Comparison of ENCODE assay signal across 19 cellular contexts in the genomic region with DNA sequence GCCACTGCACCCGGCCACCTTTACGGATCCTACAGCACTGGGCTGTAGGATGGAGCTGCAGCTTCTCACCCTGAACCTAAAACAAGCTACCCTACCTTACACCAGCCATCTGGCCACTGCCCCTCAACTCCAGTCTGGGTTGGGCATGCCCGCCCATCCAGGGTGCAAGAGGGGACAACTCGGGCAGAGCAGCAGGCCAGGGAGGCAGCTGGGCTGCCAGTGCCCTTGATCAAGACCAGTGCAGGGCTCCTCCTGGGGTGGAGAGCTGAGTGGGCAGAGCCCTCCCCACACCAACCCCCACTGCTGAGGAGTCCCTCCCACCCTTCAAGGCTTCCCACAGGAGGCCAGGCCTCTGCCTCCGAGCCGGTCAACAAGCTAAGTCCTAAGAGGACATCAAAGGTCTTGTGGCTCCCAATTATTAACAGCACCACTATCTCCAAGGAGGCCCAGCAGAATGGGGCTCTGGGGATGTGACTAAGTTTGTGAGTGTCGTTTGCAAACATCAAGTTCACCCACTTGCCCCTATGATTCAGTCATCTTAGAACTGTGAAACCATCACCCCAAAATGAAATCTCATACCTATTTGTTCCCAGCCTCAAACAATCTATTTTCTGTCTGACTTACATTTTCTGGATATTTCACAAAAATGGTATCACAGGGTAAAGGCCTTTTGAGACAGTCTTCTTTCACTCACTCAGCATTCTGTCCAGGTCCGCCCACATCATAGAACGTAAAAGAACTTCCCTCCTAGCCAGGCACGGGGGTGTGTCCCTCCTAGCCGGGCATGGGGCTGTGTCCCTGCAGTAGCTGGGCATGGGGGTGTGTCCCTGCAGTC. TPM values are rescaled to one million over a fixed set of nuclear protein-coding genes. Genes with fewer than 3 reads are reported as not detected.
DNase-seq lines count a peak whose midpoint lies in the region; ATAC-seq lines count a peak whose summit lies in the region.
"Had no signal": no experiment of that assay in that cellular context is flagged by ENCODE, and none has a peak within 500 bp of the region (broad histone marks: within the 10 kb centered on the region; RNA-seq: fewer than 3 reads in every experiment).

No MANE protein-coding gene starts in this region.

- H3K4me1 Mint-ChIP-seq in central memory CD8-positive, alpha-beta T cell: no peaks in the 10 kb centered on the region
- H3K4me1 Mint-ChIP-seq: activated naive CD8-positive, alpha-beta T cell treated with anti-CD3 and anti-CD28 coated beads, Interleukin-2, amount 10 ng/mL, durations not matched to agents 7 days and 5 days had no signal

- H3K36me3 ChIP-seq in H7 (replicated peaks; ENCODE audit: control insufficient read depth, insufficient read depth, low read length): peaks cover 31% of the 10 kb centered on the region

- H3K4me3 Mint-ChIP-seq in central memory CD8-positive, alpha-beta T cell: no peak overlapping the region
- H3K4me3 Mint-ChIP-seq: activated naive CD8-positive, alpha-beta T cell treated with anti-CD3 and anti-CD28 coated beads, Interleukin-2, amount 10 ng/mL, durations not matched to agents 7 days and 5 days; stimulated activated naive CD8-positive, alpha-beta T cell treated with anti-CD3 and anti-CD28 coated beads, Interleukin-15, Interleukin-2, amounts not matched to agents 100 ng/mL and 50 ng/mL, for 24 hours had no signal

- no peaks in the 10 kb centered on the region for H3K27me3 Mint-ChIP-seq in central memory CD8-positive, alpha-beta T cell
- H3K27me3 Mint-ChIP-seq: activated naive CD8-positive, alpha-beta T cell treated with anti-CD3 and anti-CD28 coated beads, Interleukin-2, amount 10 ng/mL, durations not matched to agents 7 days and 5 days; naive thymus-derived CD8-positive, alpha-beta T cell; stimulated activated naive CD8-positive, alpha-beta T cell treated with anti-CD3 and anti-CD28 coated beads, Interleukin-15, Interleukin-2, amounts not matched to agents 100 ng/mL and 50 ng/mL, for 24 hours had no signal

- H3K27ac Mint-ChIP-seq in central memory CD8-positive, alpha-beta T cell (ENCODE audit: low read depth): peak overlapping the region; percentile 11
- H3K27ac Mint-ChIP-seq: activated naive CD8-positive, alpha-beta T cell treated with anti-CD3 and anti-CD28 coated beads, Interleukin-2, amount 10 ng/mL, durations not matched to agents 7 days and 5 days; stimulated activated naive CD8-positive, alpha-beta T cell treated with anti-CD3 and anti-CD28 coated beads, Interleukin-15, Interleukin-2, amounts not matched to agents 100 ng/mL and 50 ng/mL, for 24 hours had no signal

- DNase-seq in DMS53 (lab: John Stamatoyannopoulos, UW): peak; percentile 49
- no peak for DNase-seq in DMS53 treated with DMSO at 0.1 percent for 48 hours (lab: John Stamatoyannopoulos, UW; ENCODE audit: unreplicated experiment)
- peak; percentile 40 for DNase-seq in H7
- DNase-seq in central memory CD8-positive, alpha-beta T cell (ENCODE audit: low spot score in 2 of 2): no peak
- DNase-seq: activated naive CD8-positive, alpha-beta T cell treated with anti-CD3 and anti-CD28 coated beads, Interleukin-2, amount 10 ng/mL, durations not matched to agents 7 days and 5 days; effector CD8-positive, alpha-beta T cell; head of caudate nucleus; mammary epithelial cell; naive thymus-derived CD8-positive, alpha-beta T cell; NCI-H146; NCI-H226; NK-92 treated with Interleukin-12 subunit alpha and Interleukin-12 subunit beta, amount 100 ng/mL, for 24 hours; upper lobe of right lung had no signal

- ATAC-seq in central memory CD8-positive, alpha-beta T cell (replicated peaks; ENCODE audit: extremely low read depth, poor library complexity, severe bottlenecking): no peak
- ATAC-seq in HG02588 (IDR thresholded peaks at IDR 0.05; ENCODE audit: unreplicated experiment): no peak
- ATAC-seq in GM21423 (IDR thresholded peaks at IDR 0.05; ENCODE audit: unreplicated experiment): no peak
- ATAC-seq: upper lobe of right lung had no signal

- H3K4me3 ChIP-seq in H7 (ENCODE audit: insufficient read depth, low read depth, low read length): no peak overlapping the region
- H3K4me3 ChIP-seq: BLaER1, upper lobe of right lung had no signal

- H3K27me3 ChIP-seq in H7 (ENCODE audit: control insufficient read depth, insufficient read depth, low read length): no peaks in the 10 kb centered on the region
- H3K27me3 ChIP-seq: BLaER1, upper lobe of right lung had no signal

- H3K36me3 Mint-ChIP-seq in central memory CD8-positive, alpha-beta T cell (ENCODE audit: insufficient read depth): peaks cover 14% of the 10 kb centered on the region

- no peaks in the 10 kb centered on the region for H3K9me3 Mint-ChIP-seq in central memory CD8-positive, alpha-beta T cell
- H3K9me3 Mint-ChIP-seq: activated naive CD8-positive, alpha-beta T cell treated with anti-CD3 and anti-CD28 coated beads, Interleukin-2, amount 10 ng/mL, durations not matched to agents 7 days and 5 days; naive thymus-derived CD8-positive, alpha-beta T cell; stimulated activated naive CD8-positive, alpha-beta T cell treated with anti-CD3 and anti-CD28 coated beads, Interleukin-15, Interleukin-2, amounts not matched to agents 100 ng/mL and 50 ng/mL, for 24 hours had no signal

RNA-seq across cellular contexts. Expression of a gene that starts 11.0 kb away (rescaled TPM):
- total RNA-seq in H7 (2014; rRNA removed; shearing (Covaris generic)): 48.7 and 54.6 TPM in 2 replicates

RNA-seq across cellular contexts. Expression of a gene that starts 19.1 kb away (rescaled TPM):
- 264 and 269 TPM in 2 replicates for total RNA-seq in H7 (2014; rRNA removed; shearing (Covaris generic))

RNA-seq across cellular contexts. Expression of a gene that starts 23.6 kb away (rescaled TPM):
- total RNA-seq in H7 (2014; rRNA removed; shearing (Covaris generic)): 0.14 TPM in 1 of 2 replicates, not detected in the other
- total RNA-seq: A172; H4; mammary epithelial cell; naive thymus-derived CD8-positive, alpha-beta T cell; upper lobe of right lung had no signal

RNA-seq across cellular contexts. Expression of a gene that starts 31.8 kb away (rescaled TPM):
- total RNA-seq in H7 (2014; rRNA removed; shearing (Covaris generic)): 25.2 and 25.6 TPM in 2 replicates

RNA-seq across cellular contexts. Expression of a gene that starts 38.7 kb away (rescaled TPM):
- total RNA-seq in H7 (2014; rRNA removed; shearing (Covaris generic)): 16.8 and 31.0 TPM in 2 replicates

Comparison
In these comparisons a context has a peak if more than half of its experiments do, and no peak if none do; other contexts are left out.
1. DNase-seq: peak in DMS53 (single experiment) and H7 (single experiment); none in DMS53 treated with DMSO at 0.1 percent for 48 hours (single experiment) and central memory CD8-positive, alpha-beta T cell (0 of 2).